ENCODE assay signal across 1 cellular context in the genomic region with DNA sequence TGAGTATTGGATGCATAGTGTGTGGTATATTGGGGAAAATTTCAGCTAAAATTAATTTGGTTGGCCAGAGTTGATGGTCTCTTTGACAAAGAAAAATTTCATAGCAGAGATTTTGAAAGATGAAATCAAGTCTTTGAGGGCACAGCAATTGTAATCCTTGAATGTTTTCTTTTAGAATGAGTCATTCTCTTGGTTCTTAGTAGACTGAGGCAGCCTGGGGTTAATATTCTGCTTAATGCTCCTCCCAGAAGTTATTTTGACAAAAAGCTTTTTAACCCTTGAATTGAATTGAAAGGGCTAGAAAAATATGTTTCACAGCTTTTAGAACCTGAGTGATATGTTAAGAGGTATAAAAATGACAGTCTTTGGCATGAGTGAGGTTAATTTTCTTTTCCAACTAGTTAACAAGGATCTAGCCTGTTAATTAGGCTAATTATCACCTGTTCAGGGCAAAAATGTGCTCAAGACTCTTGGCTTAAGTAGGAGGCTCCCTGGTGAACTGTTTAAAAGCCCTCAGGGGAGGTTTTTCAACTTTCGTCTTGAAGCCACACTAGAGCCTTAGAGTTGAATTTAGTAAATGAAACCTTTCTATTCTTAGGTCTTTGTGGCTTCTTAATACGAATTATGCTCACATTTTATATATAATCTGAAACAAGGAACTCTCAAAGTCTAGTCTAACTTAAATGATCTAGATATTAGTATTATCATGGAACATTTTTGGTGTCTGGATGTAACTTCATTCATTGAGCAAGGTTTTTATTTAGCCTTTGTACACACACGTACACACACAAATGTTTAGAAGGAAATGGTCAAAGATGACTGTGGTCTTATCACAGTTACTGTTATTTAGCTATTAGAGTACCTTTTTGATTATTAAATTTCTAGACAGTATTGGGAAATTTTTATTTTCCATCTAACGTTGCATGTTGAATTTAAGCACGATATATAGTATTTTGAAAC.
TF ChIP-seq lines count a peak whose summit lies in the region.

No MANE protein-coding gene starts in this region.

TF ChIP-seq in WTC11, 78 proteins besides CTCF, POLR2A, EP300 and RAD21 (continued from another document):
- TF ChIP-seq, protein P1, sequence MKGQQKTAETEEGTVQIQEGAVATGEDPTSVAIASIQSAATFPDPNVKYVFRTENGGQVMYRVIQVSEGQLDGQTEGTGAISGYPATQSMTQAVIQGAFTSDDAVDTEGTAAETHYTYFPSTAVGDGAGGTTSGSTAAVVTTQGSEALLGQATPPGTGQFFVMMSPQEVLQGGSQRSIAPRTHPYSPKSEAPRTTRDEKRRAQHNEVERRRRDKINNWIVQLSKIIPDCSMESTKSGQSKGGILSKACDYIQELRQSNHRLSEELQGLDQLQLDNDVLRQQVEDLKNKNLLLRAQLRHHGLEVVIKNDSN (CRISPR knock-in tag; IDR thresholded peaks at IDR 0.05), result no peak
- TF ChIP-seq, protein P2, sequence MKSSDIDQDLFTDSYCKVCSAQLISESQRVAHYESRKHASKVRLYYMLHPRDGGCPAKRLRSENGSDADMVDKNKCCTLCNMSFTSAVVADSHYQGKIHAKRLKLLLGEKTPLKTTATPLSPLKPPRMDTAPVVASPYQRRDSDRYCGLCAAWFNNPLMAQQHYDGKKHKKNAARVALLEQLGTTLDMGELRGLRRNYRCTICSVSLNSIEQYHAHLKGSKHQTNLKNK (CRISPR knock-in tag; IDR thresholded peaks at IDR 0.05), result no peak
- TF ChIP-seq, protein P3, sequence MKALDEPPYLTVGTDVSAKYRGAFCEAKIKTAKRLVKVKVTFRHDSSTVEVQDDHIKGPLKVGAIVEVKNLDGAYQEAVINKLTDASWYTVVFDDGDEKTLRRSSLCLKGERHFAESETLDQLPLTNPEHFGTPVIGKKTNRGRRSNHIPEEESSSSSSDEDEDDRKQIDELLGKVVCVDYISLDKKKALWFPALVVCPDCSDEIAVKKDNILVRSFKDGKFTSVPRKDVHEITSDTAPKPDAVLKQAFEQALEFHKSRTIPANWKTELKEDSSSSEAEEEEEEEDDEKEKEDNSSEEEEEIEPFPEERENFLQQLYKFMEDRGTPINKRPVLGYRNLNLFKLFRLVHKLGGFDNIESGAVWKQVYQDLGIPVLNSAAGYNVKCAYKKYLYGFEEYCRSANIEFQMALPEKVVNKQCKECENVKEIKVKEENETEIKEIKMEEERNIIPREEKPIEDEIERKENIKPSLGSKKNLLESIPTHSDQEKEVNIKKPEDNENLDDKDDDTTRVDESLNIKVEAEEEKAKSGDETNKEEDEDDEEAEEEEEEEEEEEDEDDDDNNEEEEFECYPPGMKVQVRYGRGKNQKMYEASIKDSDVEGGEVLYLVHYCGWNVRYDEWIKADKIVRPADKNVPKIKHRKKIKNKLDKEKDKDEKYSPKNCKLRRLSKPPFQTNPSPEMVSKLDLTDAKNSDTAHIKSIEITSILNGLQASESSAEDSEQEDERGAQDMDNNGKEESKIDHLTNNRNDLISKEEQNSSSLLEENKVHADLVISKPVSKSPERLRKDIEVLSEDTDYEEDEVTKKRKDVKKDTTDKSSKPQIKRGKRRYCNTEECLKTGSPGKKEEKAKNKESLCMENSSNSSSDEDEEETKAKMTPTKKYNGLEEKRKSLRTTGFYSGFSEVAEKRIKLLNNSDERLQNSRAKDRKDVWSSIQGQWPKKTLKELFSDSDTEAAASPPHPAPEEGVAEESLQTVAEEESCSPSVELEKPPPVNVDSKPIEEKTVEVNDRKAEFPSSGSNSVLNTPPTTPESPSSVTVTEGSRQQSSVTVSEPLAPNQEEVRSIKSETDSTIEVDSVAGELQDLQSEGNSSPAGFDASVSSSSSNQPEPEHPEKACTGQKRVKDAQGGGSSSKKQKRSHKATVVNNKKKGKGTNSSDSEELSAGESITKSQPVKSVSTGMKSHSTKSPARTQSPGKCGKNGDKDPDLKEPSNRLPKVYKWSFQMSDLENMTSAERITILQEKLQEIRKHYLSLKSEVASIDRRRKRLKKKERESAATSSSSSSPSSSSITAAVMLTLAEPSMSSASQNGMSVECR (CRISPR knock-in tag; IDR thresholded peaks at IDR 0.05; ENCODE audit: borderline replicate concordance), result no peak
- TF ChIP-seq SOX15 (CRISPR knock-in tag; IDR thresholded peaks at IDR 0.05), result no peak
- TF ChIP-seq, protein P4, sequence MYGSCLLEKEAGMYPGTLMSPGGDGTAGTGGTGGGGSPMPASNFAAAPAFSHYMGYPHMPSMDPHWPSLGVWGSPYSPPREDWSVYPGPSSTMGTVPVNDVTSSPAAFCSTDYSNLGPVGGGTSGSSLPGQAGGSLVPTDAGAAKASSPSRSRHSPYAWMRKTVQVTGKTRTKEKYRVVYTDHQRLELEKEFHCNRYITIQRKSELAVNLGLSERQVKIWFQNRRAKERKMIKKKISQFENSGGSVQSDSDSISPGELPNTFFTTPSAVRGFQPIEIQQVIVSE (CRISPR knock-in tag; IDR thresholded peaks at IDR 0.05; ENCODE audit: borderline replicate concordance), result no peak
- TF ChIP-seq ZNF219 (CRISPR knock-in tag; IDR thresholded peaks at IDR 0.05; ENCODE audit: borderline replicate concordance), result no peak
